8 cellular contexts compared by ENCODE assay signal in genomic region chr18:75525-76160, GRCh38. TPM values are rescaled to one million over a fixed set of nuclear protein-coding genes. Genes with fewer than 3 reads are reported as not detected.
"Had no signal": no experiment of that assay in that cellular context is flagged by ENCODE, and none has a peak within 500 bp of the region (broad histone marks: within the 10 kb centered on the region; RNA-seq: fewer than 3 reads in every experiment).

No MANE protein-coding gene starts in this region.

RNA-seq across cellular contexts. Expression of gene TUBB8B, which starts 26.2 kb away (rescaled TPM):
- total RNA-seq: activated CD4-positive, alpha-beta T cell treated with anti-CD3 and anti-CD28 coated beads, Interleukin-2, amount 10 ng/mL, durations not matched to agents 24 days and 14 days; activated CD8-positive, alpha-beta memory T cell treated with anti-CD3 and anti-CD28 coated beads, Interleukin-2, amount 10 ng/mL, durations not matched to agents 7 days and 5 days; activated T-helper 1 cell treated with anti-CD3 and anti-CD28 coated beads, Interleukin-12 subunit alpha, Interleukin-12 subunit beta, Interleukin-2, Interleukin-4 antibody, amounts not matched to agents 30 ng/mL and 10 ng/mL and 1 ng/mL, durations not matched to agents 14 hours and 24 hours and 36 hours; aorta; MCF 10A; OCI-LY7; Peyer's patch; T-helper 1 cell treated with Interleukin-12 subunit alpha and Interleukin-12 subunit beta and Interleukin-4 antibody, amounts not matched to agents 30 ng/mL and 1 ng/mL, for 36 hours had no signal
